30 cellular contexts compared by ENCODE assay signal in genomic region chr3:153848701-153849100, GRCh38.
DNase-seq lines count a peak whose midpoint lies in the region; FAIRE-seq and TF ChIP-seq lines count a peak whose summit lies in the region.
"Had no signal": no experiment of that assay in that cellular context is flagged by ENCODE, and none has a peak within 500 bp of the region (broad histone marks: within the 10 kb centered on the region; RNA-seq: fewer than 3 reads in every experiment).

No MANE protein-coding gene starts in this region.

- H3K4me1 ChIP-seq in endothelial cell of umbilical vein (ENCODE audit: control insufficient read depth, extremely low read depth, insufficient read depth, low read length) (no peaks in the 10 kb centered on the region), uterus (no peaks in the 10 kb centered on the region)
- H3K4me1 ChIP-seq: SJCRH30 had no signal

- no peaks in the 10 kb centered on the region for H3K9me3 ChIP-seq in endothelial cell of umbilical vein (replicated peaks; ENCODE audit: control insufficient read depth, insufficient read depth, low read length)
- H3K9me3 ChIP-seq in uterus: no peaks in the 10 kb centered on the region
- H3K9me3 ChIP-seq: SJCRH30 had no signal

- H3K79me2 ChIP-seq in endothelial cell of umbilical vein (ENCODE audit: control insufficient read depth, insufficient read depth, low read length): no peaks in the 10 kb centered on the region

- BruUV-seq in endothelial cell of umbilical vein (replicated peaks; lab: Mats Ljungman, UMichigan): no TSS peak

- no peak overlapping the region for H2AFZ ChIP-seq in endothelial cell of umbilical vein (ENCODE audit: low read depth, low read length)

- no peak for TF ChIP-seq CTCF in endothelial cell of umbilical vein (IDR thresholded peaks at IDR 0.05; ENCODE audit: extremely low read depth in 1 of 2, insufficient read depth in 1 of 2, low read depth in 1 of 2, low read length in 2 of 2)
- TF ChIP-seq CTCF in neural crest cell (conservative IDR thresholded peaks at IDR 0.05): no peak
- no peak for TF ChIP-seq CTCF in uterus (IDR thresholded peaks at IDR 0.05)

- H3K36me3 ChIP-seq in endothelial cell of umbilical vein (ENCODE audit: control insufficient read depth in 2 of 2, extremely low read depth in 1 of 2, insufficient read depth in 2 of 2, low read length in 2 of 2) (no peaks in the 10 kb centered on the region), uterus (no peaks in the 10 kb centered on the region)
- H3K36me3 ChIP-seq: cardiac muscle cell, SJCRH30, WERI-Rb-1 had no signal

- H3K9me3 Mint-ChIP-seq in neural crest cell: no peaks in the 10 kb centered on the region
- H3K9me3 Mint-ChIP-seq in immature natural killer cell: peaks cover 0 to 2% (median 0%) of the 10 kb centered on the region in 6 donors
- H3K9me3 Mint-ChIP-seq: activated CD4-positive, alpha-beta T cell treated with anti-CD3 and anti-CD28 coated beads, Interleukin-2, amount 10 ng/mL, durations not matched to agents 24 days and 14 days; mesothelial cell of epicardium; stimulated activated effector memory CD8-positive, alpha-beta T cell treated with anti-CD3 and anti-CD28 coated beads, Interleukin-12 subunit alpha, Interleukin-12 subunit beta, amount 100 ng/mL, for 72 hours; type B pancreatic cell had no signal

- H3K27me3 ChIP-seq in endothelial cell of umbilical vein (ENCODE audit: control insufficient read depth in 2 of 2, insufficient read depth in 2 of 2, low read length in 2 of 2) (no peaks in the 10 kb centered on the region), uterus (no peaks in the 10 kb centered on the region)
- H3K27me3 ChIP-seq: cardiac muscle cell, SJCRH30 had no signal

- H3K4me1 Mint-ChIP-seq in neural crest cell (peaks cover 7% of the 10 kb centered on the region), immature natural killer cell (no peaks in the 10 kb centered on the region)
- H3K4me1 Mint-ChIP-seq: activated CD4-positive, alpha-beta T cell treated with anti-CD3 and anti-CD28 coated beads, Interleukin-2, amount 10 ng/mL, durations not matched to agents 24 days and 14 days; mesothelial cell of epicardium; stimulated activated effector memory CD8-positive, alpha-beta T cell treated with anti-CD3 and anti-CD28 coated beads, Interleukin-12 subunit alpha, Interleukin-12 subunit beta, amount 100 ng/mL, for 72 hours had no signal

- H4K20me1 ChIP-seq in endothelial cell of umbilical vein (replicated peaks; ENCODE audit: control insufficient read depth, extremely low read depth, insufficient read depth, low read length): no peaks in the 10 kb centered on the region

- H3K4me3 ChIP-seq in endothelial cell of umbilical vein (replicated peaks in 1 of 3; ENCODE audit: insufficient read depth in 1 of 3, low read depth in 1 of 3, low read length in 3 of 3): no peak overlapping the region
- H3K4me3 ChIP-seq in uterus: no peak overlapping the region
- H3K4me3 ChIP-seq: cardiac muscle cell, coronary artery, GM12878, SJCRH30 had no signal

- H3K27ac ChIP-seq in endothelial cell of umbilical vein (ENCODE audit: insufficient read depth, low read depth, low read length) (no peak overlapping the region), uterus (no peak overlapping the region)
- H3K27ac ChIP-seq: 22Rv1, cardiac muscle cell, coronary artery, SJCRH30, WERI-Rb-1 had no signal

- no peaks in the 10 kb centered on the region for H3K36me3 Mint-ChIP-seq in neural crest cell (ENCODE audit: low read depth)
- no peaks in the 10 kb centered on the region for H3K36me3 Mint-ChIP-seq in immature natural killer cell
- H3K36me3 Mint-ChIP-seq: activated naive CD8-positive, alpha-beta T cell; mesothelial cell of epicardium; stimulated activated effector memory CD8-positive, alpha-beta T cell treated with anti-CD3 and anti-CD28 coated beads, Interleukin-12 subunit alpha, Interleukin-12 subunit beta, amount 100 ng/mL, for 72 hours; type B pancreatic cell had no signal

- CTCF ChIA-PET in endothelial cell of umbilical vein (lab: Charles Lee): interaction anchor here (0.6 to 0.8 kb wide), 2 partner anchors 19 to 90 kb away, joined by 3 read pairs; no protein-coding TSS in a partner anchor

- H3K4me3 Mint-ChIP-seq in neural crest cell (no peak overlapping the region), immature natural killer cell (no peak overlapping the region)
- H3K4me3 Mint-ChIP-seq: activated CD4-positive, alpha-beta T cell treated with anti-CD3 and anti-CD28 coated beads, Interleukin-2, amount 10 ng/mL, durations not matched to agents 24 days and 14 days; activated naive CD8-positive, alpha-beta T cell; mesothelial cell of epicardium; stimulated activated effector memory CD8-positive, alpha-beta T cell treated with anti-CD3 and anti-CD28 coated beads, Interleukin-12 subunit alpha, Interleukin-12 subunit beta, amount 100 ng/mL, for 72 hours; type B pancreatic cell had no signal

- intact Hi-C loops in endothelial cell of umbilical vein (cut with micrococcal nuclease): no loop called here
- intact Hi-C loops in uterus (cut with DNase I; ENCODE audit: low total_unique reads): no loop called here

- TF ChIP-seq POLR2A in endothelial cell of umbilical vein (IDR thresholded peaks at IDR 0.05; ENCODE audit: low read depth, low read length) (no peak), uterus (IDR thresholded peaks at IDR 0.05) (no peak)

- FAIRE-seq in endothelial cell of umbilical vein (lab: Jason Lieb, UNC): peak; percentile 38
- FAIRE-seq: GM12878, keratinocyte had no signal

- DNase-seq in DMS53 (lab: John Stamatoyannopoulos, UW) (peak; percentile 8), DMS53 treated with DMSO at 0.1 percent for 48 hours (lab: John Stamatoyannopoulos, UW; ENCODE audit: unreplicated experiment) (no peak), HuH-7.5 (ENCODE audit: low spot score) (peak; percentile 22), endothelial cell of umbilical vein (ENCODE audit: low read depth, low spot score) (no peak), neural crest cell (ENCODE audit: low read depth, low spot score) (peak; percentile 18), immature natural killer cell (no peak), DMS79 (lab: John Stamatoyannopoulos, UW) (no peak), uterus (no peak)
- DNase-seq: activated CD4-positive, alpha-beta T cell treated with anti-CD3 and anti-CD28 coated beads, Interleukin-2, amount 10 ng/mL, durations not matched to agents 24 days and 14 days; activated CD8-positive, alpha-beta memory T cell treated with anti-CD3 and anti-CD28 coated beads for 24 hours; Calu3; effector CD8-positive, alpha-beta T cell; glutamatergic neuron; H7; KG1; NCI-H1092 treated with DMSO at 0.1 percent for 48 hours; NCI-H2029 treated with DMSO at 0.1 percent for 48 hours; NCI-H82; SJCRH30; T1000; WERI-Rb-1 had no signal

- H3K27ac Mint-ChIP-seq in neural crest cell (ENCODE audit: unreplicated experiment): peak overlapping the region; percentile 74
- no peak overlapping the region for H3K27ac Mint-ChIP-seq in immature natural killer cell
- H3K27ac Mint-ChIP-seq: activated CD4-positive, alpha-beta T cell treated with anti-CD3 and anti-CD28 coated beads, Interleukin-2, amount 10 ng/mL, durations not matched to agents 24 days and 14 days; activated naive CD8-positive, alpha-beta T cell; mesothelial cell of epicardium; stimulated activated effector memory CD8-positive, alpha-beta T cell treated with anti-CD3 and anti-CD28 coated beads, Interleukin-12 subunit alpha, Interleukin-12 subunit beta, amount 100 ng/mL, for 72 hours; type B pancreatic cell had no signal

- H3K9ac ChIP-seq in endothelial cell of umbilical vein (replicated peaks; ENCODE audit: extremely low read depth, insufficient read depth, low read length): no peak overlapping the region

- no peak overlapping the region for H3K4me2 ChIP-seq in endothelial cell of umbilical vein (ENCODE audit: insufficient read depth, low read length)

- H3K27me3 Mint-ChIP-seq in neural crest cell (ENCODE audit: low read depth) (no peaks in the 10 kb centered on the region), immature natural killer cell (ENCODE audit: low read depth in 3 of 3) (peaks cover 0 to 5% (median 3%) of the 10 kb centered on the region in 3 donors)

- dilution Hi-C loops in endothelial cell of umbilical vein (cut with MboI; ENCODE audit: extremely low pct_ligation_motif_present, low sequenced_read_pairs): no loop called here

- POLR2A ChIA-PET in endothelial cell of umbilical vein (lab: Charles Lee): no interaction called here

- H3K9me1 ChIP-seq in endothelial cell of umbilical vein (replicated peaks; ENCODE audit: control insufficient read depth, extremely low read depth, insufficient read depth, low read length): no peaks in the 10 kb centered on the region

TF ChIP-seq in endothelial cell of umbilical vein, 7 proteins besides CTCF, POLR2A, EP300 and RAD21:
- no peak for TF ChIP-seq POLR2AphosphoS5 (IDR thresholded peaks at IDR 0.05; ENCODE audit: insufficient read depth, low read depth, low read length)
- TF ChIP-seq JUN (IDR thresholded peaks at IDR 0.05; ENCODE audit: borderline replicate concordance, insufficient read depth, insufficient read length, low read depth): no peak
- TF ChIP-seq EZH2 (IDR thresholded peaks at IDR 0.05; ENCODE audit: borderline replicate concordance, low read depth, low read length, severe bottlenecking): no peak
TF ChIP-seq in endothelial cell of umbilical vein: peak in this region for 0.

Comparison
In these comparisons a context has a peak if more than half of its experiments do, and no peak if none do; other contexts are left out.
1. DNase-seq: peak in DMS53 (single experiment), HuH-7.5 (single experiment) and neural crest cell (single experiment); none in DMS53 treated with DMSO at 0.1 percent for 48 hours (single experiment), endothelial cell of umbilical vein (single experiment), immature natural killer cell (0 of 3), DMS79 (single experiment) and uterus (0 of 2).